In the genomic region with DNA sequence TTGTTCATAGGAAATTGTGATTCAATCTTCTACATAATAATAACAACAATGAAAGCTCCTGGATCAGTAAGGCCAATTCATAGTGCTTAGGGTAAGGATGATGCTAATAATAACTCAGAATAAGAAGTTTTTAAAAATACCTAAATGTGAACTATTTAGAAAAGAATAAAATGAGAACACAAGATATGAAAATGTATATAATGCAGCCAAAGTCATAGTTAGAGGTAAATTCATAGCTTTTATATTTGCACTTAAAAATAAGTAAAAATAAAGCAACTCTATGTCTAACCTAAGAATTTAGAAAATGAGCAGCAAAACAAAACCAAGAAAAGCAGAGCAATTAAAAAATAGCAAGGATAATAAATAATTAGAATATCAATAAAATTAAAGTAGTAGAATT, we compare ENCODE assay signal across 27 cellular contexts.
"Had no signal": no experiment of that assay in that cellular context is flagged by ENCODE, and none has a peak within 500 bp of the region (broad histone marks: within the 10 kb centered on the region; RNA-seq: fewer than 3 reads in every experiment).

No MANE protein-coding gene starts in this region.

- ATAC-seq: left colon; left lung; lower lobe of right lung; naive thymus-derived CD8-positive, alpha-beta T cell; pancreas; right cardiac atrium; sciatic nerve; stimulated activated effector memory CD8-positive, alpha-beta T cell treated with anti-CD3 and anti-CD28 coated beads, Interleukin-12 subunit alpha, Interleukin-12 subunit beta, amount 100 ng/mL, for 72 hours; upper lobe of right lung had no signal

- H3K9me3 ChIP-seq: prostate gland, suprapubic skin, thoracic aorta, uterus had no signal

- H3K27ac ChIP-seq: left lung, lower lobe of right lung, pancreas, prostate gland, skin epidermis, suprapubic skin, thoracic aorta, tibial artery, upper lobe of right lung, uterus had no signal

- DNase-seq: kidney; left colon; left lung; lower lobe of right lung; mammary epithelial cell; mesenchymal stem cell; naive thymus-derived CD8-positive, alpha-beta T cell; nucleus accumbens; pancreas; posterior cingulate gyrus; retina; right cardiac atrium; stimulated activated CD4-positive, alpha-beta T cell treated with anti-CD3 and anti-CD28 coated beads, Interleukin-12 subunit alpha, Interleukin-12 subunit beta, amount 100 ng/mL, for 4 hours; stimulated activated CD4-positive, alpha-beta T cell treated with anti-CD3 and anti-CD28 coated beads, Interleukin-15, amount 100 ng/mL, for 24 hours; stimulated activated CD4-positive, alpha-beta T cell treated with anti-CD3 and anti-CD28 coated beads, Interleukin-2, amount 100 ng/mL, for 24 hours; stimulated activated CD4-positive, alpha-beta T cell treated with anti-CD3 and anti-CD28 coated beads, Interleukin-4, amount 100 ng/mL, for 1 hour; stimulated activated naive CD4-positive, alpha-beta T cell; tibial artery; trophoblast cell; upper lobe of right lung; uterus had no signal

- H3K4me3 ChIP-seq: left lung, lower lobe of right lung, pancreas, prostate gland, skin epidermis, suprapubic skin, thoracic aorta, tibial artery, upper lobe of right lung, uterus had no signal

- H3K36me3 ChIP-seq: left lung, lower lobe of right lung, pancreas, prostate gland, suprapubic skin, thoracic aorta, tibial artery, upper lobe of right lung, uterus had no signal

- FAIRE-seq: kidney, pancreas had no signal

- H3K27me3 ChIP-seq: left lung, pancreas, suprapubic skin, tibial artery, upper lobe of right lung, uterus had no signal

- H3K4me1 ChIP-seq: tibial artery, uterus had no signal
